19 cellular contexts compared by ENCODE assay signal in the genomic region with DNA sequence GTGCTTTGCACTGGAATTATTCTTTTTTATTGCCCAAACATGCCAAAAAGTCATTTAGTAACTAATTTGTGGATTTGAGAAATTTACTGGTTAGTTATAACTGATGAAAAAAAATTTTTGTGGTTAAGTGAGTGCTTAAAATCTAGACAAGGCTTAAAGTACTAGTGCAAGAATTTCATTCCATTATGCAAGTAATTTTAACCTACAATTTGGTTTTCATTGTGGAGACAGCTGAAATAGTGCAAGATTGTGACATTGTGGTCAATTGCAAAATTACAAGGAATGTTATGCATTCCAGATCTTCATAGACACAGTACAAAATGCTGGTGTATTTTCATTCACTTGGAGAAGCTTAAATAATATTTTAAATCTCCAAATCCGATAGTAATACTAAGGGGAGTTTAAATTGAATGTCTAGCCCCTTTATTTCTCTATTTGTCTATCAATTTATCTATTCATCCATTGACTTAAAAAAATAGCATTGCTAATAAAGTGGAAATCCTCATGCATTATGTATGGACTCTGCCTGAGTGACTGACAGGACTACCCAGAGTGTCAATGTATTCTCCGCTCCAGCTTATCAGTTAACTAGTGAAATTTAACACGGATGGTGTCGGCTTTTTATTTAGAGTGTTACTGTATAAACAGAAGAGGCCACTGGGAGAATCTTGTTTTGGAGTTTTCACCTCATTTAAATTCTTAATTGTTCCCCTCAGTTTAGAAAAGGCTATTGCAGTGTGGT.
DNase-seq lines count a peak whose midpoint lies in the region; ATAC-seq and TF ChIP-seq lines count a peak whose summit lies in the region.
"Had no signal": no experiment of that assay in that cellular context is flagged by ENCODE, and none has a peak within 500 bp of the region (broad histone marks: within the 10 kb centered on the region; RNA-seq: fewer than 3 reads in every experiment).

No MANE protein-coding gene starts in this region.

- no peaks in the 10 kb centered on the region; the same call in 1 of the 2 replicates for H3K27me3 Mint-ChIP-seq in HFFc6 (ENCODE audit: insufficient read depth)
- H3K27me3 Mint-ChIP-seq in naive thymus-derived CD8-positive, alpha-beta T cell, result peaks cover 0 to 2% (median 0%) of the 10 kb centered on the region in 5 donors
- H3K27me3 Mint-ChIP-seq in activated naive CD8-positive, alpha-beta T cell treated with anti-CD3 and anti-CD28 coated beads for 36 hours, result no peaks in the 10 kb centered on the region
- H3K27me3 Mint-ChIP-seq: B cell had no signal

- TF ChIP-seq CTCF in AG04449 (IDR thresholded peaks at IDR 0.05; ENCODE audit: insufficient read depth, low read length, missing control alignments) (no peak), HFFc6 (IDR thresholded peaks at IDR 0.05) (no peak), astrocyte of the cerebellum (IDR thresholded peaks at IDR 0.05; ENCODE audit: low read depth, low read length, missing control alignments) (no peak), Peyer's patch (IDR thresholded peaks at IDR 0.05) (no peak)

- H3K36me3 ChIP-seq in Peyer's patch, result no peaks in the 10 kb centered on the region
- H3K36me3 ChIP-seq: upper lobe of left lung had no signal

- no peak overlapping the region for H3K27ac Mint-ChIP-seq in HFFc6
- no peak overlapping the region for H3K27ac Mint-ChIP-seq in naive thymus-derived CD8-positive, alpha-beta T cell
- H3K27ac Mint-ChIP-seq in activated naive CD8-positive, alpha-beta T cell treated with anti-CD3 and anti-CD28 coated beads for 36 hours, result no peak overlapping the region
- H3K27ac Mint-ChIP-seq: activated naive CD4-positive, alpha-beta T cell treated with anti-CD3 and anti-CD28 coated beads for 36 hours; B cell; immature natural killer cell had no signal

- no peaks in the 10 kb centered on the region for H3K4me1 Mint-ChIP-seq in HFFc6 (ENCODE audit: low read depth)
- H3K4me1 Mint-ChIP-seq in naive thymus-derived CD8-positive, alpha-beta T cell, result no peaks in the 10 kb centered on the region
- no peaks in the 10 kb centered on the region for H3K4me1 Mint-ChIP-seq in activated naive CD8-positive, alpha-beta T cell treated with anti-CD3 and anti-CD28 coated beads for 36 hours
- H3K4me1 Mint-ChIP-seq: B cell, immature natural killer cell had no signal

- POLR2A ChIA-PET in AG04449 (lab: Yijun Ruan, JAX), result no interaction called here
- POLR2A ChIA-PET in naive thymus-derived CD8-positive, alpha-beta T cell (lab: Charles Lee), result no interaction called here

- H3K9me3 Mint-ChIP-seq in HFFc6, result peaks cover 9% of the 10 kb centered on the region
- H3K9me3 Mint-ChIP-seq in naive thymus-derived CD8-positive, alpha-beta T cell, result peaks cover 0 to 2% (median 0%) of the 10 kb centered on the region in 9 donors
- no peaks in the 10 kb centered on the region for H3K9me3 Mint-ChIP-seq in activated naive CD8-positive, alpha-beta T cell treated with anti-CD3 and anti-CD28 coated beads for 36 hours
- H3K9me3 Mint-ChIP-seq: activated naive CD4-positive, alpha-beta T cell treated with anti-CD3 and anti-CD28 coated beads for 36 hours; immature natural killer cell had no signal

- in situ Hi-C loops in astrocyte of the cerebellum (cut with HindIII; ENCODE audit: low sequenced_read_pairs), result no loop called here

- no peaks in the 10 kb centered on the region for H3K36me3 Mint-ChIP-seq in HFFc6 (ENCODE audit: low read depth)
- no peaks in the 10 kb centered on the region for H3K36me3 Mint-ChIP-seq in naive thymus-derived CD8-positive, alpha-beta T cell
- H3K36me3 Mint-ChIP-seq in activated naive CD8-positive, alpha-beta T cell treated with anti-CD3 and anti-CD28 coated beads for 36 hours, result no peaks in the 10 kb centered on the region
- H3K36me3 Mint-ChIP-seq: immature natural killer cell had no signal

- H3K4me1 ChIP-seq in Peyer's patch, result no peaks in the 10 kb centered on the region
- H3K4me1 ChIP-seq: foreskin keratinocyte, upper lobe of left lung had no signal

- DNase-seq in AG04449 (ENCODE audit: low read depth, low spot score) (peak; percentile 34), HFFc6 (peak; percentile 13), astrocyte of the cerebellum (ENCODE audit: low read depth) (peak; percentile 80), kidney glomerular epithelial cell (lab: John Stamatoyannopoulos, UW) (peak; percentile 57), Peyer's patch (no peak), NCI-H526 treated with DMSO at 0.1 percent for 48 hours (lab: John Stamatoyannopoulos, UW) (no peak)
- DNase-seq in naive thymus-derived CD8-positive, alpha-beta T cell, result no peak
- no peak for DNase-seq in activated naive CD8-positive, alpha-beta T cell treated with anti-CD3 and anti-CD28 coated beads for 36 hours
- DNase-seq: activated naive CD4-positive, alpha-beta T cell treated with anti-CD3 and anti-CD28 coated beads for 36 hours; DMS79; immature natural killer cell; midbrain; NCI-H1436; NCI-H524 treated with DMSO at 0.1 percent for 48 hours; Right ventricle myocardium superior; upper lobe of left lung had no signal

- no peak for ATAC-seq in naive thymus-derived CD8-positive, alpha-beta T cell
- ATAC-seq: foreskin keratinocyte, GM12878 had no signal

- no peak overlapping the region for H3K4me3 Mint-ChIP-seq in HFFc6
- no peak overlapping the region for H3K4me3 Mint-ChIP-seq in naive thymus-derived CD8-positive, alpha-beta T cell
- no peak overlapping the region for H3K4me3 Mint-ChIP-seq in activated naive CD8-positive, alpha-beta T cell treated with anti-CD3 and anti-CD28 coated beads for 36 hours
- H3K4me3 Mint-ChIP-seq: activated naive CD4-positive, alpha-beta T cell treated with anti-CD3 and anti-CD28 coated beads for 36 hours; B cell; immature natural killer cell had no signal

- H3K9me3 ChIP-seq in Peyer's patch, result no peaks in the 10 kb centered on the region
- H3K9me3 ChIP-seq: upper lobe of left lung had no signal

- TF ChIP-seq POLR2A in Peyer's patch (IDR thresholded peaks at IDR 0.05), result no peak

- no peak overlapping the region for H3K27ac ChIP-seq in Peyer's patch
- H3K27ac ChIP-seq: foreskin keratinocyte, upper lobe of left lung had no signal

- H3K4me3 ChIP-seq in AG04449 (ENCODE audit: low read depth, low read length) (no peak overlapping the region), astrocyte of the cerebellum (ENCODE audit: low read depth, low read length) (no peak overlapping the region), Peyer's patch (no peak overlapping the region)
- H3K4me3 ChIP-seq: GM12878, upper lobe of left lung had no signal

- CTCF ChIA-PET in AG04449 (lab: Yijun Ruan, JAX), result no interaction called here

- no peaks in the 10 kb centered on the region for H3K27me3 ChIP-seq in Peyer's patch
- H3K27me3 ChIP-seq: upper lobe of left lung had no signal

Comparison
In these comparisons a context has a peak if more than half of its experiments do, and no peak if none do; other contexts are left out.
1. DNase-seq: peak in AG04449 (single experiment), HFFc6 (single experiment), astrocyte of the cerebellum (single experiment) and kidney glomerular epithelial cell (single experiment); none in naive thymus-derived CD8-positive, alpha-beta T cell (0 of 10), Peyer's patch (0 of 3), activated naive CD8-positive, alpha-beta T cell treated with anti-CD3 and anti-CD28 coated beads for 36 hours (single experiment) and NCI-H526 treated with DMSO at 0.1 percent for 48 hours (single experiment).